In the genomic region with DNA sequence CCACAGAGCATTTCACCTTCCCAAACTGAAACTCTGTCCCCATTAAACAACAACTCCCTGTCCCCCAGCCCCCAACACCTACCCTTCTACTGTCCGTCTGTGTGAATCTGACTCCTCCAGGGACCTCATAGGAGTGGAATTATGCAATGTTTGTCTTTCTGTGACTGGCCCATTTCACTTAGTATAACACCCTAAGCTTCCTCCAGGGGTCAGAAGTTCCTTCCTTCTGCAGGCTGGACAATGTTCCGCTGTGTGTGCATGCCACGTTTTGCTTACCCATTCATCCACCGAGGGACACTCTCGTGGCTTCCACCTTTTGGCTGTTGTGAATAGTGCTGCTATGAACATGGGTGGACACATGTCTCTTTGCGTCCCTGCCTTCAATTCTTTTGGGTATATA, we compare ENCODE assay signal across 10 cellular contexts. TPM values are rescaled to one million over a fixed set of nuclear protein-coding genes. Genes with fewer than 3 reads are reported as not detected.
A peak's percentile ranks its signal among the peaks of the same experiment; 100 is the strongest.
DNase-seq lines count a peak whose midpoint lies in the region; ATAC-seq, FAIRE-seq and TF ChIP-seq lines count a peak whose summit lies in the region.
"Had no signal": no experiment of that assay in that cellular context is flagged by ENCODE, and none has a peak within 500 bp of the region (broad histone marks: within the 10 kb centered on the region; RNA-seq: fewer than 3 reads in every experiment).

No MANE protein-coding gene starts in this region.

- H3K79me2 ChIP-seq in astrocyte (ENCODE audit: insufficient read depth, low read length), result no peaks in the 10 kb centered on the region
- no peaks in the 10 kb centered on the region for H3K79me2 ChIP-seq in hepatocyte

- FAIRE-seq in HTR-8/SVneo (lab: Jason Lieb, UNC) (no peak), astrocyte (lab: Jason Lieb, UNC) (peak; percentile 54)

- peak; percentile 9 for TF ChIP-seq CTCF in AG04449 (IDR thresholded peaks at IDR 0.05; ENCODE audit: insufficient read depth, low read length, missing control alignments)
- no peak for TF ChIP-seq CTCF in astrocyte (IDR thresholded peaks at IDR 0.05; ENCODE audit: insufficient read depth, low read depth, low read length)
- peak; percentile 33 for TF ChIP-seq CTCF in hepatocyte (IDR thresholded peaks at IDR 0.05; ENCODE audit: poor library complexity)

- 61% methylated on average over 6 of the region's 6 CpGs for WGBS in hepatocyte (ENCODE audit: low lambda C conversion rate, missing lambda C conversion rate)

- H3K4me2 ChIP-seq in astrocyte (ENCODE audit: low read length) (no peak overlapping the region), hepatocyte (no peak overlapping the region)

- H3K4me1 Mint-ChIP-seq in astrocyte (ENCODE audit: low read depth, unreplicated experiment), result peaks cover 12% of the 10 kb centered on the region

- H3K4me3 ChIP-seq in AG04449 (ENCODE audit: low read depth, low read length) (no peak overlapping the region), astrocyte (ENCODE audit: insufficient read depth, low read depth, low read length) (no peak overlapping the region), hepatocyte (no peak overlapping the region)
- H3K4me3 ChIP-seq: lung had no signal

- CTCF ChIA-PET in AG04449 (lab: Yijun Ruan, JAX), result no interaction called here

- H3K4me3 Mint-ChIP-seq in astrocyte (ENCODE audit: unreplicated experiment), result no peak overlapping the region

- no peaks in the 10 kb centered on the region for H3K27me3 Mint-ChIP-seq in astrocyte (ENCODE audit: low read depth, unreplicated experiment)

- H3K27ac Mint-ChIP-seq in astrocyte (ENCODE audit: unreplicated experiment), result no peak overlapping the region

- H3K27ac ChIP-seq in astrocyte (ENCODE audit: low read depth, low read length) (no peak overlapping the region), hepatocyte (no peak overlapping the region)

- no peak overlapping the region for H3K9ac ChIP-seq in astrocyte (ENCODE audit: low read length)

- peaks cover 43% of the 10 kb centered on the region for H3K36me3 Mint-ChIP-seq in astrocyte (ENCODE audit: low read depth, unreplicated experiment)

- no peaks in the 10 kb centered on the region for H3K9me2 ChIP-seq in hepatocyte (replicated peaks; ENCODE audit: insufficient read depth)

- DNase-seq in AG04449 (ENCODE audit: low read depth, low spot score) (no peak), HTR-8/SVneo (ENCODE audit: insufficient read length, low spot score) (peak; percentile 8), astrocyte (ENCODE audit: low read depth) (peak; percentile 9), hepatocyte (ENCODE audit: low spot score) (peak; percentile 68), NCI-H2171 treated with DMSO at 0.1 percent for 48 hours (lab: John Stamatoyannopoulos, UW) (no peak)
- DNase-seq: cerebellar nuclear complex had no signal

- H3K9me3 Mint-ChIP-seq in astrocyte (ENCODE audit: unreplicated experiment), result peaks cover 4% of the 10 kb centered on the region

- ATAC-seq in HG02610 (IDR thresholded peaks at IDR 0.05; ENCODE audit: unreplicated experiment), result no peak
- no peak for ATAC-seq in GM18861 (IDR thresholded peaks at IDR 0.05; ENCODE audit: unreplicated experiment)
- ATAC-seq in HG03460 (IDR thresholded peaks at IDR 0.05; ENCODE audit: unreplicated experiment), result no peak

- H3K9me3 ChIP-seq in astrocyte (ENCODE audit: insufficient read depth, low read depth, low read length), result peaks cover 5% of the 10 kb centered on the region
- H3K9me3 ChIP-seq in hepatocyte (ENCODE audit: low read depth), result no peaks in the 10 kb centered on the region

- H3K4me1 ChIP-seq in astrocyte (ENCODE audit: insufficient read depth, low read length), result no peaks in the 10 kb centered on the region
- H3K4me1 ChIP-seq in hepatocyte (ENCODE audit: insufficient read depth), result no peaks in the 10 kb centered on the region

- H3K36me3 ChIP-seq in astrocyte (ENCODE audit: insufficient read depth, low read length) (peaks cover 3% of the 10 kb centered on the region), hepatocyte (replicated peaks; ENCODE audit: insufficient read depth, low read depth) (no peaks in the 10 kb centered on the region)

- no peaks in the 10 kb centered on the region for H3K27me3 ChIP-seq in astrocyte (ENCODE audit: insufficient read depth, low read length)
- H3K27me3 ChIP-seq in hepatocyte, result no peaks in the 10 kb centered on the region

- H4K20me1 ChIP-seq in astrocyte (ENCODE audit: insufficient read depth, low read length) (peaks cover 12% of the 10 kb centered on the region), hepatocyte (ENCODE audit: insufficient read depth, poor library complexity, severe bottlenecking) (no peaks in the 10 kb centered on the region)

- H2AFZ ChIP-seq in astrocyte (ENCODE audit: low read depth, low read length) (no peak overlapping the region), hepatocyte (no peak overlapping the region)

- POLR2A ChIA-PET in AG04449 (lab: Yijun Ruan, JAX), result no interaction called here

RNA-seq across cellular contexts. Expression of a gene that starts 37.6 kb away (rescaled TPM):
- total RNA-seq in astrocyte (43.6 and 47.4 TPM in 2 replicates), hepatocyte (54.9 and 75.4 TPM in 2 replicates)
- 70.2 and 70.8 TPM in 2 replicates for polyA plus RNA-seq in hepatocyte

Comparison
In these comparisons a context has a peak if more than half of its experiments do, and no peak if none do; other contexts are left out.
1. DNase-seq: peak in HTR-8/SVneo (single experiment), astrocyte (single experiment) and hepatocyte (single experiment); none in AG04449 (single experiment) and NCI-H2171 treated with DMSO at 0.1 percent for 48 hours (single experiment).